16 cellular contexts compared by ENCODE assay signal in genomic region chr12:24057920-24058476, GRCh38.
"Had no signal": no experiment of that assay in that cellular context is flagged by ENCODE, and none has a peak within 500 bp of the region (broad histone marks: within the 10 kb centered on the region; RNA-seq: fewer than 3 reads in every experiment).

No MANE protein-coding gene starts in this region.

- H3K4me3 ChIP-seq: ascending aorta, gastroesophageal sphincter, pancreas had no signal

- H3K27me3 Mint-ChIP-seq: activated CD4-positive, alpha-beta T cell treated with anti-CD3 and anti-CD28 coated beads for 36 hours; activated naive CD4-positive, alpha-beta T cell treated with anti-CD3 and anti-CD28 coated beads, Interleukin-2, amount 50 U/mL, for 24 hours; dendritic cell treated with granulocyte-macrophage colony-stimulating factor and Interleukin-4, amounts not matched to agents 40 ng/mL and 50 ng/mL, for 4 days; naive thymus-derived CD8-positive, alpha-beta T cell; stimulated activated naive B cell treated with anti-CD40 and anti-IgM and Interleukin-4, amounts not matched to agents 10 μg/mL and 1 μg/mL and 100 μg/mL, for 72 hours had no signal

- H3K36me3 ChIP-seq: ascending aorta, gastroesophageal sphincter, neutrophil, pancreas, WERI-Rb-1 had no signal

- ATAC-seq: activated CD4-positive, alpha-beta T cell treated with anti-CD3 and anti-CD28 coated beads for 36 hours; esophagus mucosa; gastroesophageal sphincter; naive thymus-derived CD8-positive, alpha-beta T cell; pancreas; stimulated activated naive B cell treated with anti-CD40 and anti-IgM and Interleukin-4, amounts not matched to agents 10 μg/mL and 1 μg/mL and 100 μg/mL, for 72 hours had no signal

- H3K9me3 Mint-ChIP-seq: activated naive CD4-positive, alpha-beta T cell treated with anti-CD3 and anti-CD28 coated beads, Interleukin-2, amount 50 U/mL, for 24 hours; dendritic cell treated with granulocyte-macrophage colony-stimulating factor and Interleukin-4, amounts not matched to agents 40 ng/mL and 50 ng/mL, for 4 days; stimulated activated naive B cell treated with anti-CD40 and anti-IgM and Interleukin-4, amounts not matched to agents 10 μg/mL and 1 μg/mL and 100 μg/mL, for 72 hours had no signal

- H3K27ac ChIP-seq: ascending aorta, gastroesophageal sphincter, neutrophil, pancreas, WERI-Rb-1 had no signal

- H3K4me1 Mint-ChIP-seq: activated CD4-positive, alpha-beta T cell treated with anti-CD3 and anti-CD28 coated beads for 36 hours; activated naive CD4-positive, alpha-beta T cell treated with anti-CD3 and anti-CD28 coated beads, Interleukin-2, amount 50 U/mL, for 24 hours; naive thymus-derived CD8-positive, alpha-beta T cell; stimulated activated naive B cell treated with anti-CD40 and anti-IgM and Interleukin-4, amounts not matched to agents 10 μg/mL and 1 μg/mL and 100 μg/mL, for 72 hours had no signal

- H3K4me3 Mint-ChIP-seq: activated CD4-positive, alpha-beta T cell treated with anti-CD3 and anti-CD28 coated beads for 36 hours; activated naive CD4-positive, alpha-beta T cell treated with anti-CD3 and anti-CD28 coated beads, Interleukin-2, amount 50 U/mL, for 24 hours; dendritic cell treated with granulocyte-macrophage colony-stimulating factor and Interleukin-4, amounts not matched to agents 40 ng/mL and 50 ng/mL, for 4 days; naive thymus-derived CD8-positive, alpha-beta T cell; stimulated activated naive B cell treated with anti-CD40 and anti-IgM and Interleukin-4, amounts not matched to agents 10 μg/mL and 1 μg/mL and 100 μg/mL, for 72 hours had no signal

- H3K9me3 ChIP-seq: ascending aorta, gastroesophageal sphincter, neutrophil, pancreas had no signal

- DNase-seq: activated CD4-positive, alpha-beta T cell treated with anti-CD3 and anti-CD28 coated beads for 36 hours; activated CD4-positive, alpha-beta T cell treated with anti-CD3 and anti-CD28 coated beads, Interleukin-2, amount 50 U/mL, for 48 hours; activated gamma-delta T cell; cerebellar nuclear complex; effector CD8-positive, alpha-beta T cell; mesendoderm; naive thymus-derived CD8-positive, alpha-beta T cell; pancreas; stimulated activated naive B cell treated with anti-CD40 and anti-IgM and Interleukin-4, amounts not matched to agents 10 μg/mL and 1 μg/mL and 100 μg/mL, for 72 hours; WERI-Rb-1 had no signal

- H3K4me1 ChIP-seq: pancreas had no signal

- H3K27me3 ChIP-seq: ascending aorta, gastroesophageal sphincter, neutrophil, pancreas had no signal

- H3K36me3 Mint-ChIP-seq: activated naive CD4-positive, alpha-beta T cell treated with anti-CD3 and anti-CD28 coated beads, Interleukin-2, amount 50 U/mL, for 24 hours; naive thymus-derived CD8-positive, alpha-beta T cell; stimulated activated naive B cell treated with anti-CD40 and anti-IgM and Interleukin-4, amounts not matched to agents 10 μg/mL and 1 μg/mL and 100 μg/mL, for 72 hours had no signal

- H3K27ac Mint-ChIP-seq: activated CD4-positive, alpha-beta T cell treated with anti-CD3 and anti-CD28 coated beads for 36 hours; activated naive CD4-positive, alpha-beta T cell treated with anti-CD3 and anti-CD28 coated beads, Interleukin-2, amount 50 U/mL, for 24 hours; dendritic cell treated with granulocyte-macrophage colony-stimulating factor and Interleukin-4, amounts not matched to agents 40 ng/mL and 50 ng/mL, for 4 days; naive thymus-derived CD8-positive, alpha-beta T cell; stimulated activated naive B cell treated with anti-CD40 and anti-IgM and Interleukin-4, amounts not matched to agents 10 μg/mL and 1 μg/mL and 100 μg/mL, for 72 hours had no signal
